In genomic region chr16:24685539-24686432, GRCh38 we compare ENCODE assay signal across 9 cellular contexts. TPM values are rescaled to one million over a fixed set of nuclear protein-coding genes. Genes with fewer than 3 reads are reported as not detected.
DNase-seq lines count a peak whose midpoint lies in the region; FAIRE-seq and TF ChIP-seq lines count a peak whose summit lies in the region.
"Had no signal": no experiment of that assay in that cellular context is flagged by ENCODE, and none has a peak within 500 bp of the region (broad histone marks: within the 10 kb centered on the region; RNA-seq: fewer than 3 reads in every experiment).

No MANE protein-coding gene starts in this region.

- TF ChIP-seq CTCF in nephron progenitor cell (IDR thresholded peaks at IDR 0.05): no peak

- H3K9me3 Mint-ChIP-seq in nephron progenitor cell: no peaks in the 10 kb centered on the region

- TF ChIP-seq POLR2A in GM12891 (IDR thresholded peaks at IDR 0.05; ENCODE audit: low read depth, low read length): no peak

- peak; percentile 40 for DNase-seq in COR-L47 (lab: John Stamatoyannopoulos, UW)
- DNase-seq in NCI-H748 (lab: John Stamatoyannopoulos, UW; ENCODE audit: unreplicated experiment): peak; percentile 70
- peak; percentile 83 for DNase-seq in fibroblast of gingiva (ENCODE audit: low read depth)
- peak; percentile 60 for DNase-seq in nephron progenitor cell
- no peak for DNase-seq in activated CD4-positive, alpha-beta T cell treated with anti-CD3 and anti-CD28 coated beads for 1 hour
- DNase-seq in NCI-H2107 (lab: John Stamatoyannopoulos, UW): no peak
- no peak for DNase-seq in stimulated activated CD4-positive, alpha-beta T cell treated with anti-CD3 and anti-CD28 coated beads, Interleukin-4, amount 100 ng/mL, for 1 hour
- no peak for DNase-seq in GM12891 (ENCODE audit: insufficient read length, low spot score)

- H3K4me3 Mint-ChIP-seq in nephron progenitor cell: peak overlapping the region; percentile 67

- peaks cover 45% of the 10 kb centered on the region for H3K4me1 Mint-ChIP-seq in nephron progenitor cell

- H3K27me3 Mint-ChIP-seq in nephron progenitor cell (ENCODE audit: low read depth, poor library complexity): peaks cover 2% of the 10 kb centered on the region

- peak overlapping the region; percentile 99 for H3K27ac Mint-ChIP-seq in nephron progenitor cell

- no peak for FAIRE-seq in GM12891 (lab: Jason Lieb, UNC)
- FAIRE-seq: GM12878 had no signal

- H3K36me3 Mint-ChIP-seq in nephron progenitor cell (ENCODE audit: low read depth): no peaks in the 10 kb centered on the region

TF ChIP-seq in GM12891, 5 proteins besides CTCF, POLR2A, EP300 and RAD21:
- no peak for TF ChIP-seq SPI1 (IDR thresholded peaks at IDR 0.05; ENCODE audit: low read depth, low read length)
- TF ChIP-seq POLR2AphosphoS5 (IDR thresholded peaks at IDR 0.05; ENCODE audit: low read depth, low read length): no peak
- no peak for TF ChIP-seq POU2F2 (IDR thresholded peaks at IDR 0.05; ENCODE audit: low read depth, low read length)
- TF ChIP-seq PAX5 (IDR thresholded peaks at IDR 0.05; ENCODE audit: insufficient read depth, low read length, severe bottlenecking): no peak
- TF ChIP-seq TAF1 (IDR thresholded peaks at IDR 0.05; ENCODE audit: low read depth, low read length): no peak

RNA-seq across cellular contexts. Expression of gene TNRC6A, which starts 43.7 kb away (rescaled TPM):
- 9.6 TPM for polyA plus RNA-seq in GM12891 (2012; ENCODE audit: low read depth, missing spikeins)

Comparison
In these comparisons a context has a peak if more than half of its experiments do, and no peak if none do; other contexts are left out.
1. DNase-seq: peak in COR-L47 (single experiment), NCI-H748 (single experiment), fibroblast of gingiva (single experiment) and nephron progenitor cell (single experiment); none in activated CD4-positive, alpha-beta T cell treated with anti-CD3 and anti-CD28 coated beads for 1 hour (single experiment), NCI-H2107 (single experiment), stimulated activated CD4-positive, alpha-beta T cell treated with anti-CD3 and anti-CD28 coated beads, Interleukin-4, amount 100 ng/mL, for 1 hour (single experiment) and GM12891 (single experiment).